Comparison of ENCODE assay signal across 19 cellular contexts in genomic region chr2:228705331-228705730, GRCh38.
DNase-seq lines count a peak whose midpoint lies in the region; ATAC-seq and TF ChIP-seq lines count a peak whose summit lies in the region.
"Had no signal": no experiment of that assay in that cellular context is flagged by ENCODE, and none has a peak within 500 bp of the region (broad histone marks: within the 10 kb centered on the region; RNA-seq: fewer than 3 reads in every experiment).

No MANE protein-coding gene starts in this region.

- H3K4me2 ChIP-seq in neural cell (ENCODE audit: low read length) (peak overlapping the region; percentile 8), smooth muscle cell (no peak overlapping the region), MM.1S (ENCODE audit: low read depth, low read length) (no peak overlapping the region)

- TF ChIP-seq CTCF in brain (conservative IDR thresholded peaks at IDR 0.05) = no peak
- no peak for TF ChIP-seq CTCF in neural cell (IDR thresholded peaks at IDR 0.05; ENCODE audit: poor library complexity, severe bottlenecking)
- TF ChIP-seq CTCF in smooth muscle cell (IDR thresholded peaks at IDR 0.05; ENCODE audit: borderline replicate concordance, insufficient read depth, poor library complexity, severe bottlenecking) = no peak
- TF ChIP-seq CTCF in MM.1S (IDR thresholded peaks at IDR 0.05; ENCODE audit: low read length) = no peak
- TF ChIP-seq CTCF in GM20000 (IDR thresholded peaks at IDR 0.05; ENCODE audit: extremely low read depth, missing control alignments) = no peak

- no peak for TF ChIP-seq EP300 in neural cell (conservative IDR thresholded peaks at IDR 0.05; ENCODE audit: poor library complexity, severe bottlenecking)

- ATAC-seq in GM18861 (IDR thresholded peaks at IDR 0.05; ENCODE audit: unreplicated experiment) = no peak
- ATAC-seq: HCT116, Right ventricle myocardium inferior had no signal

- no peak overlapping the region for H3K9ac ChIP-seq in neural cell (ENCODE audit: low read length)
- no peak overlapping the region for H3K9ac ChIP-seq in smooth muscle cell (ENCODE audit: low read depth)
- H3K9ac ChIP-seq in MM.1S (ENCODE audit: low read length) = no peak overlapping the region
- H3K9ac ChIP-seq: GM23248 had no signal

- peak overlapping the region; percentile 10 for H2AFZ ChIP-seq in neural cell (ENCODE audit: low read depth, low read length)
- peak overlapping the region; percentile 62 for H2AFZ ChIP-seq in smooth muscle cell (ENCODE audit: low read depth)
- no peak overlapping the region for H2AFZ ChIP-seq in MM.1S (ENCODE audit: low read length)
- H2AFZ ChIP-seq: GM23248 had no signal

- 43% methylated on average over 4 of the region's 4 CpGs for WGBS in smooth muscle cell (ENCODE audit: low lambda C conversion rate)

- H3K9me3 ChIP-seq in neural cell (ENCODE audit: low read length) = no peaks in the 10 kb centered on the region
- no peaks in the 10 kb centered on the region for H3K9me3 ChIP-seq in smooth muscle cell (replicated peaks; ENCODE audit: low read depth)
- no peaks in the 10 kb centered on the region for H3K9me3 ChIP-seq in MM.1S (replicated peaks; ENCODE audit: insufficient read depth, low read length)

- H3F3A ChIP-seq in neural cell (ENCODE audit: insufficient read depth, low read length, poor library complexity, severe bottlenecking) (peaks cover 5% of the 10 kb centered on the region), smooth muscle cell (ENCODE audit: low read depth) (peaks cover 4% of the 10 kb centered on the region), MM.1S (ENCODE audit: insufficient read depth, low read length) (no peaks in the 10 kb centered on the region)

- peak overlapping the region in 4 of 5 experiments; percentile 60 to 93 (median 89) for H3K27ac Mint-ChIP-seq in brain
- H3K27ac Mint-ChIP-seq: IgD-negative memory B cell had no signal

- H3K79me2 ChIP-seq in neural cell (replicated peaks; ENCODE audit: insufficient read depth, low read length) (no peaks in the 10 kb centered on the region), smooth muscle cell (ENCODE audit: low read depth) (no peaks in the 10 kb centered on the region), MM.1S (ENCODE audit: low read length) (no peaks in the 10 kb centered on the region)

- H3K4me1 ChIP-seq in smooth muscle cell (ENCODE audit: low read depth) (no peaks in the 10 kb centered on the region), MM.1S (ENCODE audit: low read length) (no peaks in the 10 kb centered on the region)
- H3K4me1 ChIP-seq: SJSA1 had no signal

- peak overlapping the region in 1 of 5 experiments; percentile 34 for H3K4me3 Mint-ChIP-seq in brain
- H3K4me3 Mint-ChIP-seq: IgD-negative memory B cell had no signal

- H3K36me3 ChIP-seq in neural cell (ENCODE audit: insufficient read depth, low read length) = no peaks in the 10 kb centered on the region
- H3K36me3 ChIP-seq in smooth muscle cell (ENCODE audit: low read depth) = no peaks in the 10 kb centered on the region
- no peaks in the 10 kb centered on the region for H3K36me3 ChIP-seq in MM.1S (replicated peaks; ENCODE audit: insufficient read depth, low read length)
- H3K36me3 ChIP-seq: SJSA1 had no signal

- peaks cover 0 to 16% (median 5%) of the 10 kb centered on the region in 5 experiments for H3K9me3 Mint-ChIP-seq in brain

- H3K36me3 Mint-ChIP-seq in brain = no peaks in the 10 kb centered on the region

- H3K27ac ChIP-seq in neural cell (ENCODE audit: low read length) (peak overlapping the region; percentile 32), smooth muscle cell (ENCODE audit: low read depth) (no peak overlapping the region), MM.1S (ENCODE audit: low read length) (no peak overlapping the region)
- H3K27ac ChIP-seq: GM23248, SJSA1 had no signal

- H4K20me1 ChIP-seq in neural cell (ENCODE audit: insufficient read depth) (no peaks in the 10 kb centered on the region), smooth muscle cell (ENCODE audit: low read depth) (no peaks in the 10 kb centered on the region), MM.1S (ENCODE audit: insufficient read depth, low read length) (no peaks in the 10 kb centered on the region)

- H3K4me3 ChIP-seq in neural cell (ENCODE audit: low read length) (no peak overlapping the region), smooth muscle cell (no peak overlapping the region), MM.1S (ENCODE audit: low read length) (no peak overlapping the region)
- H3K4me3 ChIP-seq: GM23248, SJSA1 had no signal

- H3K27me3 Mint-ChIP-seq in brain = peaks cover 4% of the 10 kb centered on the region
- H3K27me3 Mint-ChIP-seq: IgD-negative memory B cell had no signal

- no peaks in the 10 kb centered on the region for H3K27me3 ChIP-seq in neural cell (ENCODE audit: insufficient read depth, low read depth, low read length)
- H3K27me3 ChIP-seq in smooth muscle cell (ENCODE audit: low read depth) = no peaks in the 10 kb centered on the region
- no peaks in the 10 kb centered on the region for H3K27me3 ChIP-seq in MM.1S (replicated peaks; ENCODE audit: insufficient read depth, low read length)
- H3K27me3 ChIP-seq: SJSA1 had no signal

- DNase-seq in NCI-H748 (lab: John Stamatoyannopoulos, UW; ENCODE audit: unreplicated experiment) (peak; percentile 27), NCI-H748 treated with DMSO at 0.1 percent for 48 hours (lab: John Stamatoyannopoulos, UW) (no peak), smooth muscle cell (lab: John Stamatoyannopoulos, UW; ENCODE audit: unreplicated experiment) (no peak), MM.1S (no peak), GM20000 (ENCODE audit: low spot score) (no peak)
- DNase-seq: EL, GM23248, NCI-H1694 treated with DMSO at 0.1 percent for 48 hours, NCI-H2081 treated with DMSO at 0.1 percent for 48 hours, NCI-H2227 treated with DMSO at 0.1 percent for 48 hours, NCI-H524, OCI-M1 had no signal

- TF ChIP-seq RAD21 in neural cell (conservative IDR thresholded peaks at IDR 0.05) = no peak

- H3K4me1 Mint-ChIP-seq in brain = peaks cover 55% of the 10 kb centered on the region
- H3K4me1 Mint-ChIP-seq: IgD-negative memory B cell had no signal

- H3K9me2 ChIP-seq in neural cell (ENCODE audit: insufficient read depth, low read length) (no peaks in the 10 kb centered on the region), MM.1S (replicated peaks; ENCODE audit: insufficient read depth, low read length) (no peaks in the 10 kb centered on the region)

TF ChIP-seq in neural cell, 6 proteins besides CTCF, POLR2A, EP300 and RAD21:
- no peak for TF ChIP-seq TAF1 (IDR thresholded peaks at IDR 0.05; ENCODE audit: low read depth)
